In genomic region chr9:100690438-100690837, GRCh38 we compare ENCODE assay signal across 25 cellular contexts.
DNase-seq lines count a peak whose midpoint lies in the region; ATAC-seq and TF ChIP-seq lines count a peak whose summit lies in the region.
"Had no signal": no experiment of that assay in that cellular context is flagged by ENCODE, and none has a peak within 500 bp of the region (broad histone marks: within the 10 kb centered on the region; RNA-seq: fewer than 3 reads in every experiment).

No MANE protein-coding gene starts in this region.

- peaks cover 32% of the 10 kb centered on the region for H3K27me3 Mint-ChIP-seq in stimulated activated naive CD8-positive, alpha-beta T cell treated with anti-CD3 and anti-CD28 coated beads, Interleukin-15, amount 100 ng/mL, for 72 hours
- H3K27me3 Mint-ChIP-seq in Caco-2 (ENCODE audit: insufficient read depth, unreplicated experiment) = peaks cover 2% of the 10 kb centered on the region

- no peak overlapping the region for H3K27ac ChIP-seq in breast epithelium
- H3K27ac ChIP-seq in SK-N-SH (ENCODE audit: low read depth in 2 of 2, low read length in 1 of 2) = no peak overlapping the region
- H3K27ac ChIP-seq: dorsolateral prefrontal cortex, epithelial cell of prostate, left lung, thoracic aorta had no signal

- peaks cover 18% of the 10 kb centered on the region for H3K4me1 Mint-ChIP-seq in stimulated activated naive CD8-positive, alpha-beta T cell treated with anti-CD3 and anti-CD28 coated beads, Interleukin-15, amount 100 ng/mL, for 72 hours
- no peaks in the 10 kb centered on the region for H3K4me1 Mint-ChIP-seq in Caco-2 (ENCODE audit: low read depth, unreplicated experiment)
- H3K4me1 Mint-ChIP-seq: mesothelial cell of epicardium, natural killer cell had no signal

- H3K4me3 Mint-ChIP-seq in stimulated activated naive CD8-positive, alpha-beta T cell treated with anti-CD3 and anti-CD28 coated beads, Interleukin-15, amount 100 ng/mL, for 72 hours = no peak overlapping the region
- H3K4me3 Mint-ChIP-seq in Caco-2 (ENCODE audit: unreplicated experiment) = no peak overlapping the region
- H3K4me3 Mint-ChIP-seq: activated CD4-positive, alpha-beta T cell treated with anti-CD3 and anti-CD28 coated beads, Interleukin-2, amount 10 ng/mL, durations not matched to agents 7 days and 5 days; CD4-positive, CD25-positive, alpha-beta regulatory T cell; immature natural killer cell; mesothelial cell of epicardium; natural killer cell; stimulated activated effector memory CD8-positive, alpha-beta T cell treated with anti-CD3 and anti-CD28 coated beads, Interleukin-12 subunit alpha, Interleukin-12 subunit beta, amount 100 ng/mL, for 72 hours; T-cell had no signal

- H3K4me3 ChIP-seq in breast epithelium (no peak overlapping the region), SK-N-SH (ENCODE audit: low read depth in 2 of 2, low read length in 1 of 2) (no peak overlapping the region), Caco-2 (ENCODE audit: low read depth, low read length) (no peak overlapping the region)
- H3K4me3 ChIP-seq: dorsolateral prefrontal cortex, left lung, thoracic aorta had no signal

- in situ Hi-C loops in T47D (cut with HindIII; ENCODE audit: low pct_unique_long_range_greater_than_20kb, low sequenced_read_pairs) = no loop called here

- no peaks in the 10 kb centered on the region for H3K9me2 ChIP-seq in SK-N-SH

- no peak for TF ChIP-seq EP300 in SK-N-SH (IDR thresholded peaks at IDR 0.05; ENCODE audit: borderline replicate concordance in 1 of 2, low read depth in 1 of 2, low read length in 1 of 2)

- TF ChIP-seq CTCF in breast epithelium (IDR thresholded peaks at IDR 0.05) (no peak), LNCAP (IDR thresholded peaks at IDR 0.05) (peak; percentile 32), SK-N-SH (IDR thresholded peaks at IDR 0.05) (no peak), Caco-2 (IDR thresholded peaks at IDR 0.05; ENCODE audit: insufficient read depth in 1 of 2, low read depth in 1 of 2, low read length in 1 of 2, severe bottlenecking in 1 of 2, unreplicated experiment in 1 of 2) (no peak)

- TF ChIP-seq POLR2A in breast epithelium (IDR thresholded peaks at IDR 0.05) = no peak

- H2AFZ ChIP-seq in SK-N-SH (ENCODE audit: low read depth) = 0 out of 2 replicates have a peak overlapping the region, but pooled peaks have one; percentile 16

- H3K4me2 ChIP-seq in SK-N-SH = no peak overlapping the region

- H3K79me2 ChIP-seq in SK-N-SH (ENCODE audit: insufficient read depth) = no peaks in the 10 kb centered on the region

- H3F3A ChIP-seq in SK-N-SH (replicated peaks; ENCODE audit: insufficient read depth) = no peaks in the 10 kb centered on the region

- no peaks in the 10 kb centered on the region for H3K36me3 Mint-ChIP-seq in Caco-2 (ENCODE audit: insufficient read depth, unreplicated experiment)
- H3K36me3 Mint-ChIP-seq: CD4-positive, CD25-positive, alpha-beta regulatory T cell; immature natural killer cell; mesothelial cell of epicardium; natural killer cell; stimulated activated effector memory CD8-positive, alpha-beta T cell treated with anti-CD3 and anti-CD28 coated beads, Interleukin-12 subunit alpha, Interleukin-12 subunit beta, amount 100 ng/mL, for 72 hours; T-cell had no signal

- no peaks in the 10 kb centered on the region for H4K20me1 ChIP-seq in SK-N-SH (ENCODE audit: insufficient read depth)

- no peaks in the 10 kb centered on the region for H3K9me3 Mint-ChIP-seq in stimulated activated naive CD8-positive, alpha-beta T cell treated with anti-CD3 and anti-CD28 coated beads, Interleukin-15, amount 100 ng/mL, for 72 hours
- no peaks in the 10 kb centered on the region for H3K9me3 Mint-ChIP-seq in Caco-2 (ENCODE audit: unreplicated experiment)
- H3K9me3 Mint-ChIP-seq: activated CD4-positive, alpha-beta T cell treated with anti-CD3 and anti-CD28 coated beads, Interleukin-2, amount 10 ng/mL, durations not matched to agents 7 days and 5 days; mesothelial cell of epicardium; T-cell had no signal

- H3K4me1 ChIP-seq in breast epithelium = no peaks in the 10 kb centered on the region
- no peaks in the 10 kb centered on the region for H3K4me1 ChIP-seq in SK-N-SH (ENCODE audit: control insufficient read depth in 1 of 2, insufficient read depth in 2 of 2, low read depth in 1 of 2, low read length in 1 of 2)
- no peaks in the 10 kb centered on the region for H3K4me1 ChIP-seq in Caco-2
- H3K4me1 ChIP-seq: left lung had no signal

- H3K9me3 ChIP-seq in breast epithelium = no peaks in the 10 kb centered on the region
- no peaks in the 10 kb centered on the region for H3K9me3 ChIP-seq in SK-N-SH
- no peaks in the 10 kb centered on the region for H3K9me3 ChIP-seq in Caco-2
- H3K9me3 ChIP-seq: left lung, thoracic aorta had no signal

- H3K27me3 ChIP-seq in breast epithelium (no peaks in the 10 kb centered on the region), SK-N-SH (ENCODE audit: insufficient read depth) (no peaks in the 10 kb centered on the region; the same call in 1 of the 2 replicates), Caco-2 (replicated peaks; ENCODE audit: control insufficient read depth, insufficient read depth, low read length) (no peaks in the 10 kb centered on the region)
- H3K27me3 ChIP-seq: dorsolateral prefrontal cortex, left lung had no signal

- POLR2A ChIA-PET in SK-N-SH (lab: Yijun Ruan, JAX) = no interaction called here
- POLR2A ChIA-PET in Caco-2 (lab: Charles Lee) = no interaction called here

- H3K36me3 ChIP-seq in breast epithelium (no peaks in the 10 kb centered on the region), SK-N-SH (replicated peaks in 1 of 2; ENCODE audit: control insufficient read depth in 1 of 2, insufficient read depth in 2 of 2, low read length in 1 of 2) (no peaks in the 10 kb centered on the region), Caco-2 (ENCODE audit: control insufficient read depth, insufficient read depth, low read length) (no peaks in the 10 kb centered on the region)
- H3K36me3 ChIP-seq: left lung, thoracic aorta had no signal

- CTCF ChIA-PET in SK-N-SH (lab: Yijun Ruan, JAX) (no interaction called here), Caco-2 (lab: Charles Lee) (interaction anchor here (0.6 kb wide), 1 partner anchor 10 kb away, joined by 4 read pairs; no protein-coding TSS in a partner anchor)

- H3K27ac Mint-ChIP-seq in stimulated activated naive CD8-positive, alpha-beta T cell treated with anti-CD3 and anti-CD28 coated beads, Interleukin-15, amount 100 ng/mL, for 72 hours = no peak overlapping the region
- no peak overlapping the region for H3K27ac Mint-ChIP-seq in Caco-2 (ENCODE audit: unreplicated experiment)
- H3K27ac Mint-ChIP-seq: activated CD4-positive, alpha-beta T cell treated with anti-CD3 and anti-CD28 coated beads, Interleukin-2, amount 10 ng/mL, durations not matched to agents 7 days and 5 days; CD4-positive, CD25-positive, alpha-beta regulatory T cell; immature natural killer cell; mesothelial cell of epicardium; natural killer cell; stimulated activated effector memory CD8-positive, alpha-beta T cell treated with anti-CD3 and anti-CD28 coated beads, Interleukin-12 subunit alpha, Interleukin-12 subunit beta, amount 100 ng/mL, for 72 hours; T-cell had no signal

- H3K9ac ChIP-seq in SK-N-SH = no peak overlapping the region

- WGBS in SK-N-SH (ENCODE audit: low lambda C conversion rate) = 14% methylated on average over 1 of the region's 5 CpGs

- TF ChIP-seq RAD21 in SK-N-SH (IDR thresholded peaks at IDR 0.05; ENCODE audit: low read length) = no peak

- intact Hi-C loops in breast epithelium (cut with DNase I; ENCODE audit: low total_unique reads) = no loop called here
- intact Hi-C loops in posterior vena cava (cut with DNase I) = no loop called here
- intact Hi-C loops in Caco-2 (cut with micrococcal nuclease; ENCODE audit: unreplicated experiment) = no loop called here

- peak; percentile 90 for ATAC-seq in stimulated activated naive CD8-positive, alpha-beta T cell treated with anti-CD3 and anti-CD28 coated beads, Interleukin-15, amount 100 ng/mL, for 72 hours
- ATAC-seq: left lung, natural killer cell, T-cell had no signal

- BruUV-seq in Caco-2 (replicated peaks; lab: Mats Ljungman, UMichigan) = no TSS peak

- DNase-seq in T47D (ENCODE audit: low read depth in 1 of 2, low spot score in 1 of 2) = peak; percentile 13 to 45
- no peak for DNase-seq in breast epithelium (ENCODE audit: low spot score in 2 of 2)
- no peak for DNase-seq in SK-N-SH
- DNase-seq in stimulated activated naive CD8-positive, alpha-beta T cell treated with anti-CD3 and anti-CD28 coated beads, Interleukin-15, amount 100 ng/mL, for 72 hours = peak in 1 of 2 donors; percentile 21
- no peak for DNase-seq in posterior vena cava (ENCODE audit: low spot score)
- no peak for DNase-seq in NK-92 (lab: John Stamatoyannopoulos, UW; ENCODE audit: unreplicated experiment)
- no peak for DNase-seq in Caco-2
- DNase-seq: activated CD4-positive, alpha-beta T cell treated with anti-CD3 and anti-CD28 coated beads, Interleukin-2, amount 10 ng/mL, durations not matched to agents 7 days and 5 days; activated gamma-delta T cell treated with Interleukin-2 at 50 U/mL for 16 hours; amygdala; CD4-positive, CD25-positive, alpha-beta regulatory T cell; DMS79; dorsolateral prefrontal cortex; HCEC 1CT; immature natural killer cell; left lung; natural killer cell; NCI-H1048; NCI-H2029 treated with DMSO at 0.1 percent for 48 hours; T-cell had no signal

TF ChIP-seq in SK-N-SH, 30 proteins besides CTCF, POLR2A, EP300 and RAD21:
- TF ChIP-seq FOSL2 (IDR thresholded peaks at IDR 0.05; ENCODE audit: borderline replicate concordance, low read depth) (no peak), GATA2 (CRISPR knock-in tag; IDR thresholded peaks at IDR 0.05) (no peak), EZH2phosphoT487 (IDR thresholded peaks at IDR 0.05; ENCODE audit: borderline replicate concordance, low read depth) (no peak), SIN3A (IDR thresholded peaks at IDR 0.05; ENCODE audit: borderline replicate concordance, low read depth, low read length) (no peak), MEF2A (IDR thresholded peaks at IDR 0.05; ENCODE audit: borderline replicate concordance, low read depth) (no peak), IRF3 (IDR thresholded peaks at IDR 0.05; ENCODE audit: low read depth, low read length) (no peak), RFX5 (IDR thresholded peaks at IDR 0.05; ENCODE audit: low read length) (no peak)

Comparison
In these comparisons a context has a peak if more than half of its experiments do, and no peak if none do; other contexts are left out.
1. DNase-seq: peak in T47D (2 of 2); none in breast epithelium (0 of 2), SK-N-SH (single experiment), posterior vena cava (single experiment), NK-92 (single experiment) and Caco-2 (0 of 2).